22 cellular contexts compared by ENCODE assay signal in genomic region chr13:39692650-39693438, GRCh38. TPM values are rescaled to one million over a fixed set of nuclear protein-coding genes. Genes with fewer than 3 reads are reported as not detected.
A peak's percentile ranks its signal among the peaks of the same experiment; 100 is the strongest.
DNase-seq lines count a peak whose midpoint lies in the region; ATAC-seq and TF ChIP-seq lines count a peak whose summit lies in the region.
"Had no signal": no experiment of that assay in that cellular context is flagged by ENCODE, and none has a peak within 500 bp of the region (broad histone marks: within the 10 kb centered on the region; RNA-seq: fewer than 3 reads in every experiment).

No MANE protein-coding gene starts in this region.

- TF ChIP-seq EP300 in transverse colon (IDR thresholded peaks at IDR 0.05; ENCODE audit: low read depth): peak; percentile 49

- DNase-seq in activated naive CD8-positive, alpha-beta T cell treated with anti-CD3 and anti-CD28 coated beads, Interleukin-2, amount 50 U/mL, for 24 hours: no peak
- DNase-seq in activated naive CD8-positive, alpha-beta T cell treated with anti-CD3 and anti-CD28 coated beads for 36 hours: no peak
- DNase-seq in adipocyte (ENCODE audit: low read depth): no peak
- peak; percentile 17 for DNase-seq in iris pigment epithelial cell (ENCODE audit: low read depth)
- no peak for DNase-seq in transverse colon
- DNase-seq in NCI-H2081 treated with DMSO at 0.1 percent for 48 hours (lab: John Stamatoyannopoulos, UW): no peak
- DNase-seq in DMS153 (lab: John Stamatoyannopoulos, UW): no peak
- no peak for DNase-seq in CD1c-positive myeloid dendritic cell (ENCODE audit: extremely low spot score)
- DNase-seq: activated CD8-positive, alpha-beta T cell treated with anti-CD3 and anti-CD28 coated beads for 36 hours; activated naive CD4-positive, alpha-beta T cell; activated T-cell treated with anti-CD3 and anti-CD28 coated beads, Interleukin-2, amount 50 U/mL, for 1 hour; kidney; naive B cell; NCI-H1417; NCI-H2107; WERI-Rb-1 had no signal

- H3K9me3 Mint-ChIP-seq in activated naive CD8-positive, alpha-beta T cell treated with anti-CD3 and anti-CD28 coated beads, Interleukin-2, amount 50 U/mL, for 24 hours: no peaks in the 10 kb centered on the region
- H3K9me3 Mint-ChIP-seq in activated naive CD8-positive, alpha-beta T cell treated with anti-CD3 and anti-CD28 coated beads for 36 hours: no peaks in the 10 kb centered on the region
- H3K9me3 Mint-ChIP-seq: activated CD8-positive, alpha-beta T cell treated with anti-CD3 and anti-CD28 coated beads for 36 hours; central memory CD8-positive, alpha-beta T cell; naive B cell had no signal

- peaks cover 20% of the 10 kb centered on the region for H3K4me1 Mint-ChIP-seq in activated naive CD8-positive, alpha-beta T cell treated with anti-CD3 and anti-CD28 coated beads, Interleukin-2, amount 50 U/mL, for 24 hours
- H3K4me1 Mint-ChIP-seq in activated naive CD8-positive, alpha-beta T cell treated with anti-CD3 and anti-CD28 coated beads for 36 hours: peaks cover 13% of the 10 kb centered on the region

- H3K27ac Mint-ChIP-seq in activated naive CD8-positive, alpha-beta T cell treated with anti-CD3 and anti-CD28 coated beads, Interleukin-2, amount 50 U/mL, for 24 hours: peak overlapping the region; percentile 40
- no peak overlapping the region for H3K27ac Mint-ChIP-seq in activated naive CD8-positive, alpha-beta T cell treated with anti-CD3 and anti-CD28 coated beads for 36 hours
- H3K27ac Mint-ChIP-seq: activated CD8-positive, alpha-beta T cell treated with anti-CD3 and anti-CD28 coated beads for 36 hours had no signal

- in situ Hi-C loops in transverse colon (cut with MboI; ENCODE audit: low pct_ligation_motif_present in 1 of 4, low pct_unique_long_range_greater_than_20kb in 1 of 4, low sequenced_read_pairs in 3 of 4): loop anchor here in 3 of 4 donors (25.0 kb wide), 1 partner anchor 994 kb away; no protein-coding TSS in a partner anchor

- no peak for ATAC-seq in activated naive CD8-positive, alpha-beta T cell treated with anti-CD3 and anti-CD28 coated beads, Interleukin-2, amount 50 U/mL, for 24 hours
- ATAC-seq: activated CD8-positive, alpha-beta T cell treated with anti-CD3 and anti-CD28 coated beads for 36 hours; gastroesophageal sphincter had no signal

- H3K27me3 Mint-ChIP-seq in activated naive CD8-positive, alpha-beta T cell treated with anti-CD3 and anti-CD28 coated beads, Interleukin-2, amount 50 U/mL, for 24 hours: no peaks in the 10 kb centered on the region
- no peaks in the 10 kb centered on the region for H3K27me3 Mint-ChIP-seq in activated naive CD8-positive, alpha-beta T cell treated with anti-CD3 and anti-CD28 coated beads for 36 hours
- H3K27me3 Mint-ChIP-seq: activated CD8-positive, alpha-beta T cell treated with anti-CD3 and anti-CD28 coated beads for 36 hours; central memory CD8-positive, alpha-beta T cell; naive B cell had no signal

- H3K27me3 ChIP-seq in adipocyte (replicated peaks; ENCODE audit: control insufficient read depth, insufficient read depth, low read length): no peaks in the 10 kb centered on the region
- H3K27me3 ChIP-seq in transverse colon: no peaks in the 10 kb centered on the region
- H3K27me3 ChIP-seq: ascending aorta, gastroesophageal sphincter had no signal

- H3K9me3 ChIP-seq in adipocyte (ENCODE audit: control insufficient read depth, low read length) (no peaks in the 10 kb centered on the region), transverse colon (no peaks in the 10 kb centered on the region)
- H3K9me3 ChIP-seq: ascending aorta, gastroesophageal sphincter, HAP-1 had no signal

- peak overlapping the region; percentile 22 for H3K9ac ChIP-seq in adipocyte (ENCODE audit: low read length)

- H3K36me3 ChIP-seq in adipocyte (ENCODE audit: control insufficient read depth, insufficient read depth, low read length, severe bottlenecking) (peaks cover 15% of the 10 kb centered on the region), transverse colon (peaks cover 0 to 8% (median 1%) of the 10 kb centered on the region in 4 donors)
- H3K36me3 ChIP-seq: WERI-Rb-1 had no signal

- peaks cover 7% of the 10 kb centered on the region for H3K36me3 Mint-ChIP-seq in activated naive CD8-positive, alpha-beta T cell treated with anti-CD3 and anti-CD28 coated beads, Interleukin-2, amount 50 U/mL, for 24 hours (ENCODE audit: low read depth)
- H3K36me3 Mint-ChIP-seq in activated naive CD8-positive, alpha-beta T cell treated with anti-CD3 and anti-CD28 coated beads for 36 hours: peaks cover 8% of the 10 kb centered on the region

- intact Hi-C loops in transverse colon (cut with DNase I; ENCODE audit: low total_unique reads): no loop called here

- TF ChIP-seq POLR2A in transverse colon (IDR thresholded peaks at IDR 0.05): no peak

- peak overlapping the region; percentile 17 for H3K4me3 ChIP-seq in adipocyte (ENCODE audit: low read length)
- no peak overlapping the region for H3K4me3 ChIP-seq in transverse colon
- H3K4me3 ChIP-seq: ascending aorta, gastroesophageal sphincter, HAP-1, SK-N-MC had no signal

- H3K4me1 ChIP-seq in adipocyte (ENCODE audit: control insufficient read depth, insufficient read depth, low read length): peaks cover 13% of the 10 kb centered on the region
- H3K4me1 ChIP-seq in transverse colon: peaks cover 0 to 10% (median 0%) of the 10 kb centered on the region in 4 donors
- H3K4me1 ChIP-seq: ascending aorta, HAP-1 had no signal

- no peak for TF ChIP-seq CTCF in transverse colon (IDR thresholded peaks at IDR 0.05)

- 55 to 69% methylated on average over 5 of the region's 5 CpGs for WGBS in transverse colon (ENCODE audit: low coverage in 1 of 2), 2 donors

- no peak overlapping the region for H3K4me3 Mint-ChIP-seq in activated naive CD8-positive, alpha-beta T cell treated with anti-CD3 and anti-CD28 coated beads, Interleukin-2, amount 50 U/mL, for 24 hours
- no peak overlapping the region for H3K4me3 Mint-ChIP-seq in activated naive CD8-positive, alpha-beta T cell treated with anti-CD3 and anti-CD28 coated beads for 36 hours
- H3K4me3 Mint-ChIP-seq: activated CD8-positive, alpha-beta T cell treated with anti-CD3 and anti-CD28 coated beads for 36 hours; CD14-positive monocyte; central memory CD8-positive, alpha-beta T cell; naive B cell had no signal

- peak overlapping the region in 3 of 4 donors; percentile 14 to 30 (median 20) for H3K27ac ChIP-seq in transverse colon
- H3K27ac ChIP-seq: ascending aorta, SK-N-MC, WERI-Rb-1 had no signal

RNA-seq across cellular contexts. Expression of gene COG6, which starts 37.4 kb away (rescaled TPM):
- total RNA-seq in activated naive CD8-positive, alpha-beta T cell treated with anti-CD3 and anti-CD28 coated beads for 36 hours: 10 to 100 TPM; 24.8 to 30.0 TPM
- 100 to 1,000 TPM in 1 of 4 donors, 10 to 100 TPM in 3; 17.6 to 109 (median 27.6) TPM for total RNA-seq in transverse colon
